Comparison of ENCODE assay signal across 7 cellular contexts in genomic region chr13:27168870-27169525, GRCh38. TPM values are rescaled to one million over a fixed set of nuclear protein-coding genes. Genes with fewer than 3 reads are reported as not detected.
DNase-seq lines count a peak whose midpoint lies in the region; ATAC-seq and TF ChIP-seq lines count a peak whose summit lies in the region.

No MANE protein-coding gene starts in this region.

- intact Hi-C loops in sigmoid colon (cut with DNase I): loop anchor here (5.0 kb wide), 1 partner anchor 132 kb away; no protein-coding TSS in a partner anchor

- H3K27ac ChIP-seq in sigmoid colon: peak overlapping the region; percentile 95 to 99 (median 98)

- no peaks in the 10 kb centered on the region for H3K36me3 ChIP-seq in sigmoid colon

- DNase-seq in G401 (ENCODE audit: low spot score) (peak; percentile 35), OCI-M1 (lab: John Stamatoyannopoulos, UW) (peak; percentile 32), erythroblast (lab: John Stamatoyannopoulos, UW) (peak; percentile 29 to 40), sigmoid colon (no peak), COLO829 (ENCODE audit: low spot score) (no peak)
- no peak for DNase-seq in activated naive CD4-positive, alpha-beta T cell treated with Interleukin-2 at 50 U/mL for 16 hours

- WGBS in sigmoid colon, 2 donors: 17 to 48% methylated on average over 6 of the region's 6 CpGs

- ATAC-seq in HG03196 (IDR thresholded peaks at IDR 0.05; ENCODE audit: unreplicated experiment): no peak

- H3K4me3 ChIP-seq in sigmoid colon: peak overlapping the region in 3 of 4 donors; percentile 15 to 95 (median 92)

- TF ChIP-seq POLR2A in erythroblast (IDR thresholded peaks at IDR 0.05; ENCODE audit: low read length): no peak
- TF ChIP-seq POLR2A in sigmoid colon (IDR thresholded peaks at IDR 0.05): no peak

- H3K27me3 ChIP-seq in sigmoid colon: no peaks in the 10 kb centered on the region

- in situ Hi-C loops in G401 (cut with HindIII; ENCODE audit: low sequenced_read_pairs): no loop called here

- H3K9me3 ChIP-seq in sigmoid colon: no peaks in the 10 kb centered on the region

- no peak for TF ChIP-seq CTCF in sigmoid colon (IDR thresholded peaks at IDR 0.05)

- TF ChIP-seq EP300 in sigmoid colon (IDR thresholded peaks at IDR 0.05): no peak

- peaks cover 0 to 73% (median 68%) of the 10 kb centered on the region in 4 donors for H3K4me1 ChIP-seq in sigmoid colon

RNA-seq across cellular contexts. Expression of gene USP12, which starts 2.6 kb away (rescaled TPM):
- 7.0 and 13.6 TPM in 2 replicates for total RNA-seq in G401 (2014; rRNA removed; shearing (Covaris generic))
- 10 to 100 TPM; 69.5 to 91.3 (median 80.9) TPM for total RNA-seq in sigmoid colon
- polyA plus RNA-seq in sigmoid colon: 10 to 100 TPM; 20.3 to 36.1 (median 29.4) TPM

Comparison
In these comparisons a context has a peak if more than half of its experiments do, and no peak if none do; other contexts are left out.
1. DNase-seq: peak in G401 (single experiment), OCI-M1 (single experiment) and erythroblast (2 of 2); none in sigmoid colon (single experiment), COLO829 (single experiment) and activated naive CD4-positive, alpha-beta T cell treated with Interleukin-2 at 50 U/mL for 16 hours (single experiment).